ENCODE assay signal across 25 cellular contexts in the genomic region with DNA sequence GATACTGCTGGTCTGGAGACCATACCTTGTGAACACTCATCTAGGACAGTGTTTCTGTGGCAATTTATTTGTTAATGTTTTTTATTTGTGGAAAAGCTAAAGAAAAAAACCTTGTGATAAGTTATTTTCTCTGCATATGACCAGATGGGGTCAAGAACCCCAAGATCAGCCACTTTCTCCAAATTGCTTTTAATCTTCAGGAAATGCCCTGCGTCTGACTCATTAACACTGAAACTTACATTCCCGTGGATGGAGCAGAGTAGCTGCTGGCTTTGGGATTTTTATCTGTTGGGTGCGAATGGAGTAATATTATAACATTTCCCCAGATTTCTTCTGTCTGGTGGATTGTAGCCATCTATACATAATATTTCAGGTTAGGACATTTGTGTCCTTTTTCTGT.
A peak's percentile ranks its signal among the peaks of the same experiment; 100 is the strongest.
DNase-seq lines count a peak whose midpoint lies in the region; ATAC-seq, FAIRE-seq and TF ChIP-seq lines count a peak whose summit lies in the region.
"Had no signal": no experiment of that assay in that cellular context is flagged by ENCODE, and none has a peak within 500 bp of the region (broad histone marks: within the 10 kb centered on the region; RNA-seq: fewer than 3 reads in every experiment).

No MANE protein-coding gene starts in this region.

- H3K4me1 ChIP-seq in thoracic aorta (ENCODE audit: control insufficient read depth in 1 of 2, low read depth in 2 of 2) = peaks cover 12 to 63% of the 10 kb centered on the region in 2 donors

- no peak for FAIRE-seq in GM19239 (lab: Jason Lieb, UNC)
- FAIRE-seq: H54, HTR-8/SVneo, K562 had no signal

- H3K27ac ChIP-seq in thoracic aorta = peak overlapping the region in 1 of 2 donors; percentile 46
- H3K27ac ChIP-seq: C4-2B had no signal

- H3K4me3 ChIP-seq in choroid plexus epithelial cell (ENCODE audit: low read depth, low read length) (no peak overlapping the region), thoracic aorta (peak overlapping the region; percentile 7)
- H3K4me3 ChIP-seq: K562, MG63 had no signal

- intact Hi-C loops in posterior cingulate gyrus (cut with DNase I) = no loop called here

- H3K36me3 ChIP-seq in thoracic aorta = no peaks in the 10 kb centered on the region
- H3K36me3 ChIP-seq: MG63 had no signal

- H3K9me3 ChIP-seq in thoracic aorta = no peaks in the 10 kb centered on the region
- H3K9me3 ChIP-seq: MG63, SK-N-SH had no signal

- no peak for ATAC-seq in thoracic aorta (ENCODE audit: insufficient number of reproducible peaks, low FRiP score, low read depth)
- ATAC-seq: K562, PC-3 had no signal

- TF ChIP-seq CTCF in choroid plexus epithelial cell (conservative IDR thresholded peaks at IDR 0.05; ENCODE audit: low read depth, low read length) = no peak
- TF ChIP-seq CTCF in thoracic aorta (IDR thresholded peaks at IDR 0.05) = no peak

- DNase-seq in EL (peak; percentile 16), LHCN-M2 (ENCODE audit: low read depth) (peak; percentile 9), choroid plexus epithelial cell (ENCODE audit: low read depth) (peak; percentile 4), thoracic aorta (ENCODE audit: low spot score) (no peak), GM19239 (ENCODE audit: insufficient read length, low spot score) (no peak), NCI-H1092 (lab: John Stamatoyannopoulos, UW) (no peak), posterior cingulate gyrus (no peak)
- DNase-seq in activated effector memory CD4-positive, alpha-beta T cell treated with Interleukin-2 at 50 U/mL for 16 hours = no peak
- DNase-seq: CD8-positive, alpha-beta memory T cell; DMS 273 treated with DMSO at 0.1 percent for 48 hours; DMS79; Kasumi-1; MG63; NCI-H2029; NCI-H446 treated with DMSO at 0.1 percent for 48 hours; NCI-H526; NCI-H82; NK-92 treated with Interleukin-12 subunit alpha and Interleukin-12 subunit beta, amount 100 ng/mL, for 24 hours; PC-3; SK-N-SH; SW 1271 had no signal

- H3K27me3 ChIP-seq in thoracic aorta (replicated peaks; ENCODE audit: insufficient read depth) = no peaks in the 10 kb centered on the region
- H3K27me3 ChIP-seq: MG63 had no signal

Comparison
In these comparisons a context has a peak if more than half of its experiments do, and no peak if none do; other contexts are left out.
1. DNase-seq: peak in EL (single experiment), LHCN-M2 (single experiment) and choroid plexus epithelial cell (single experiment); none in thoracic aorta (single experiment), GM19239 (single experiment), activated effector memory CD4-positive, alpha-beta T cell treated with Interleukin-2 at 50 U/mL for 16 hours (single experiment), NCI-H1092 (single experiment) and posterior cingulate gyrus (0 of 10).